ENCODE assay signal across 34 cellular contexts in genomic region chr15:27256446-27256845, GRCh38.
"Had no signal": no experiment of that assay in that cellular context is flagged by ENCODE, and none has a peak within 500 bp of the region (broad histone marks: within the 10 kb centered on the region; RNA-seq: fewer than 3 reads in every experiment).

No MANE protein-coding gene starts in this region.

- H3K36me3 ChIP-seq: MG63 had no signal

- DNase-seq: Karpas-422, Kasumi-1, MG63, MM.1S, MV-4-11, NCI-H1048, NCI-H1092, NCI-H1092 treated with DMSO at 0.1 percent for 48 hours, NCI-H1105, NCI-H1105 treated with DMSO at 0.1 percent for 48 hours, NCI-H1417, NCI-H1417 treated with DMSO at 0.1 percent for 48 hours, NCI-H1436, NCI-H146, NCI-H1694, NCI-H1694 treated with DMSO at 0.1 percent for 48 hours, NCI-H187, NCI-H187 treated with DMSO at 0.1 percent for 48 hours, NCI-H1930, NCI-H2029, NCI-H2029 treated with DMSO at 0.1 percent for 48 hours, NCI-H2081, NCI-H2081 treated with DMSO at 0.1 percent for 48 hours, NCI-H2107, NCI-H2171, NCI-H2171 treated with DMSO at 0.1 percent for 48 hours, NCI-H2227 treated with DMSO at 0.1 percent for 48 hours, NCI-H226, NCI-H345, NCI-H446, NCI-H446 treated with DMSO at 0.1 percent for 48 hours, NCI-H510A, NCI-H510A treated with DMSO at 0.1 percent for 48 hours, NCI-H524 had no signal

- H3K9me3 ChIP-seq: MG63 had no signal

- H3K27me3 ChIP-seq: MG63 had no signal

- H3K4me3 ChIP-seq: MG63 had no signal
